In genomic region chr18:23540867-23541266, GRCh38 we compare ENCODE assay signal across 8 cellular contexts. TPM values are rescaled to one million over a fixed set of nuclear protein-coding genes. Genes with fewer than 3 reads are reported as not detected.
DNase-seq lines count a peak whose midpoint lies in the region; ATAC-seq, FAIRE-seq and TF ChIP-seq lines count a peak whose summit lies in the region.

No MANE protein-coding gene starts in this region.

- H3K9me3 ChIP-seq in liver (ENCODE audit: control insufficient read depth in 4 of 4, low read length in 3 of 4) (no peaks in the 10 kb centered on the region), HepG2 (ENCODE audit: low read length) (no peaks in the 10 kb centered on the region), MM.1S (replicated peaks; ENCODE audit: insufficient read depth, low read length) (no peaks in the 10 kb centered on the region), ovary (no peaks in the 10 kb centered on the region)
- no peaks in the 10 kb centered on the region for H3K9me3 ChIP-seq in effector memory CD4-positive, alpha-beta T cell (ENCODE audit: control insufficient read depth, low read length)

- H3K4me3 ChIP-seq in liver (ENCODE audit: low read depth in 1 of 3, low read length in 3 of 3) (no peak overlapping the region), HepG2 (replicated peaks in 1 of 3; ENCODE audit: insufficient read depth in 1 of 3, low read depth in 2 of 3, low read length in 3 of 3) (no peak overlapping the region), MM.1S (ENCODE audit: low read length) (no peak overlapping the region), ovary (no peak overlapping the region)
- H3K4me3 ChIP-seq in effector memory CD4-positive, alpha-beta T cell (ENCODE audit: insufficient read depth, low read depth, low read length, poor library complexity, severe bottlenecking): no peak overlapping the region

- 78% methylated on average over 5 of the region's 5 CpGs for WGBS in liver
- 92% methylated on average over 5 of the region's 5 CpGs for WGBS in HepG2 (ENCODE audit: low lambda C conversion rate)
- WGBS in ovary, 3 donors: 12 to 27% (median 16%) methylated on average over 5 of the region's 5 CpGs

- H3K79me2 ChIP-seq in HepG2 (ENCODE audit: insufficient read depth, low read length) (no peaks in the 10 kb centered on the region), MM.1S (ENCODE audit: low read length) (no peaks in the 10 kb centered on the region)

- no peak for FAIRE-seq in HepG2 (lab: Jason Lieb, UNC)

- no peak overlapping the region for H3K27ac ChIP-seq in liver (ENCODE audit: low read depth in 1 of 2, low read length in 2 of 2)
- no peak overlapping the region for H3K27ac ChIP-seq in HepG2 (ENCODE audit: extremely low read length, insufficient read depth, low read length)
- peak overlapping the region; percentile 42; the same call in 1 of the 2 replicates for H3K27ac ChIP-seq in MM.1S (ENCODE audit: low read length)
- H3K27ac ChIP-seq in effector memory CD4-positive, alpha-beta T cell (ENCODE audit: insufficient read depth, low read length, poor library complexity, severe bottlenecking): peak overlapping the region; percentile 9
- peak overlapping the region in 1 of 2 donors; percentile 40 for H3K27ac ChIP-seq in ovary

- no peak overlapping the region for H3K4me2 ChIP-seq in HepG2 (ENCODE audit: low read depth, low read length)
- H3K4me2 ChIP-seq in MM.1S (ENCODE audit: low read depth, low read length): peak overlapping the region; percentile 48; the same call in 1 of the 2 replicates

- TF ChIP-seq RAD21 in liver (IDR thresholded peaks at IDR 0.05): no peak
- no peak for TF ChIP-seq RAD21 in HepG2 (CRISPR knock-in tag; IDR thresholded peaks at IDR 0.05)

- intact Hi-C loops in HepG2 (cut with micrococcal nuclease; ENCODE audit: unreplicated experiment): no loop called here
- intact Hi-C loops in ovary (cut with DNase I): no loop called here

- no peaks in the 10 kb centered on the region for H3K9me2 ChIP-seq in MM.1S (replicated peaks; ENCODE audit: insufficient read depth, low read length)

- H4K20me1 ChIP-seq in HepG2 (ENCODE audit: insufficient read depth, low read length) (no peaks in the 10 kb centered on the region), MM.1S (ENCODE audit: insufficient read depth, low read length) (no peaks in the 10 kb centered on the region)

- H3K36me3 ChIP-seq in liver (ENCODE audit: control insufficient read depth in 4 of 4, insufficient read depth in 3 of 4, low read depth in 1 of 4, low read length in 3 of 4) (peaks cover 5 to 58% (median 38%) of the 10 kb centered on the region in 4 donors), HepG2 (replicated peaks in 1 of 2; ENCODE audit: control insufficient read depth in 1 of 2, insufficient read depth in 2 of 2, low read length in 2 of 2) (peaks cover 35 to 91% of the 10 kb centered on the region in 2 experiments), MM.1S (replicated peaks; ENCODE audit: insufficient read depth, low read length) (peaks cover 11% of the 10 kb centered on the region), ovary (no peaks in the 10 kb centered on the region)
- H3K36me3 ChIP-seq in effector memory CD4-positive, alpha-beta T cell (ENCODE audit: control insufficient read depth, insufficient read depth, low read length): peaks cover 65% of the 10 kb centered on the region

- POLR2A ChIA-PET in HepG2 (lab: Yijun Ruan, JAX): interaction anchor here (0.9 kb wide), 1 partner anchor 11 kb away, joined by 3 read pairs; no protein-coding TSS in a partner anchor

- H3K9ac ChIP-seq in liver (ENCODE audit: low read depth in 1 of 2, low read length in 2 of 2): no peak overlapping the region
- no peak overlapping the region for H3K9ac ChIP-seq in HepG2 (ENCODE audit: insufficient read depth, low read depth, low read length)
- no peak overlapping the region for H3K9ac ChIP-seq in MM.1S (ENCODE audit: low read length)

- no TSS peak for BruUV-seq in HepG2 (replicated peaks; lab: Mats Ljungman, UMichigan)

- no peak for TF ChIP-seq POLR2A in HepG2 (IDR thresholded peaks at IDR 0.05; ENCODE audit: insufficient read depth in 1 of 2, low read depth in 2 of 2, low read length in 2 of 2)
- TF ChIP-seq POLR2A in ovary (IDR thresholded peaks at IDR 0.05): no peak

- TF ChIP-seq EP300 in HepG2 (IDR thresholded peaks at IDR 0.05; ENCODE audit: low read depth in 2 of 2, low read length in 2 of 2): no peak
- TF ChIP-seq EP300 in HepG2 (CRISPR knock-in tag; IDR thresholded peaks at IDR 0.05; ENCODE audit: borderline replicate concordance): no peak
- TF ChIP-seq EP300 in ovary (IDR thresholded peaks at IDR 0.05): no peak

- H3K27me3 ChIP-seq in liver (ENCODE audit: control insufficient read depth in 4 of 4, insufficient read depth in 4 of 4, low read length in 3 of 4): no peaks in the 10 kb centered on the region
- no peaks in the 10 kb centered on the region for H3K27me3 ChIP-seq in HepG2 (ENCODE audit: control insufficient read depth in 1 of 2, insufficient read depth in 2 of 2, low read length in 2 of 2)
- no peaks in the 10 kb centered on the region for H3K27me3 ChIP-seq in MM.1S (replicated peaks; ENCODE audit: insufficient read depth, low read length)
- no peaks in the 10 kb centered on the region for H3K27me3 ChIP-seq in effector memory CD4-positive, alpha-beta T cell (replicated peaks; ENCODE audit: control insufficient read depth, insufficient read depth, low read length, poor library complexity, severe bottlenecking)
- H3K27me3 ChIP-seq in ovary: no peaks in the 10 kb centered on the region

- DNase-seq in HepG2 (ENCODE audit: low spot score) (no peak), MM.1S (peak; percentile 62), ovary (no peak), NCI-H526 (lab: John Stamatoyannopoulos, UW) (no peak), NCI-H187 (lab: John Stamatoyannopoulos, UW) (no peak)
- DNase-seq in effector memory CD4-positive, alpha-beta T cell: no peak
- no peak for DNase-seq in stimulated activated CD4-positive, alpha-beta T cell treated with anti-CD3 and anti-CD28 coated beads, Interleukin-4, amount 100 ng/mL, for 1 hour

- H3F3A ChIP-seq in MM.1S (ENCODE audit: insufficient read depth, low read length): peaks cover 29% of the 10 kb centered on the region

- no peak for ATAC-seq in HepG2

- CTCF ChIA-PET in HepG2 (lab: Yijun Ruan, JAX; ENCODE audit: low intra/inter-chr PET ratio, low total read pairs): no interaction called here

- in situ Hi-C loops in HepG2 (cut with HindIII; ENCODE audit: extremely low pct_ligation_motif_present, low pct_unique_long_range_greater_than_20kb): no loop called here

- peaks cover 3 to 27% (median 14%) of the 10 kb centered on the region in 4 donors for H3K4me1 ChIP-seq in liver (ENCODE audit: control insufficient read depth in 4 of 4, insufficient read depth in 4 of 4, low read length in 3 of 4)
- H3K4me1 ChIP-seq in HepG2 (ENCODE audit: insufficient read depth, low read length): peaks cover 28% of the 10 kb centered on the region
- peaks cover 37% of the 10 kb centered on the region for H3K4me1 ChIP-seq in MM.1S (ENCODE audit: low read length)
- H3K4me1 ChIP-seq in effector memory CD4-positive, alpha-beta T cell (ENCODE audit: control insufficient read depth, insufficient read depth, low read length, poor library complexity, severe bottlenecking): peaks cover 19% of the 10 kb centered on the region
- peaks cover 7% of the 10 kb centered on the region for H3K4me1 ChIP-seq in ovary (ENCODE audit: insufficient read depth)

- H2AFZ ChIP-seq in HepG2 (ENCODE audit: low read length) (no peak overlapping the region), MM.1S (ENCODE audit: low read length) (no peak overlapping the region)

- TF ChIP-seq CTCF in liver (IDR thresholded peaks at IDR 0.05; ENCODE audit: low read depth, low read length, missing input control) (no peak), HepG2 (CRISPR knock-in tag; IDR thresholded peaks at IDR 0.05) (no peak), MM.1S (IDR thresholded peaks at IDR 0.05; ENCODE audit: low read length) (no peak), ovary (IDR thresholded peaks at IDR 0.05) (no peak)

RNA-seq across cellular contexts. Expression of gene RMC1, which starts 37.6 kb away (rescaled TPM):
- total RNA-seq in liver: 10 to 100 TPM; 20.6 to 24.7 TPM
- 10 to 100 TPM; 15.6 to 21.0 TPM for polyA plus RNA-seq in liver
- 19.5 and 19.9 TPM in 2 replicates for total RNA-seq in HepG2 (2016; rRNA removed; fragmentation: Illumina TruSeq; extraction: Trizol)
- total RNA-seq in HepG2 (2016; cell fraction: cytosol; rRNA removed; fragmentation: Illumina TruSeq; extraction: Trizol; ENCODE audit: low read depth): 9.4 and 11.1 TPM in 2 replicates
- 17.0 and 23.9 TPM in 2 replicates for total RNA-seq in HepG2 (2016; cell fraction: insoluble cytoplasmic fraction; rRNA removed; fragmentation: Illumina TruSeq; extraction: Trizol)
- 12.8 and 14.0 TPM in 2 replicates for total RNA-seq in HepG2 (2016; cell fraction: membrane; rRNA removed; fragmentation: Illumina TruSeq; extraction: Trizol)
- total RNA-seq in HepG2 (2016; cell fraction: nucleus; rRNA removed; fragmentation: Illumina TruSeq; extraction: Trizol): 17.5 and 19.2 TPM in 2 replicates
- 8.2 and 9.4 TPM in 2 replicates for polyA plus RNA-seq in HepG2 (2011; rRNA removed)
- 5.9 and 8.7 TPM in 2 replicates for polyA plus RNA-seq in HepG2 (2011; cell fraction: cytosol; rRNA removed)
- polyA plus RNA-seq in HepG2 (2011; cell fraction: nucleus; rRNA removed): 21.6 and 24.9 TPM in 2 replicates
- polyA plus RNA-seq in HepG2 (2012): 11.0 TPM in 2 replicates
- polyA plus RNA-seq in HepG2 (2016; cell fraction: cytosol; fragmentation: Illumina TruSeq; extraction: Trizol; ENCODE audit: low read depth): 4.5 and 5.7 TPM in 2 replicates
- 16.4 and 20.9 TPM in 2 replicates for polyA plus RNA-seq in HepG2 (2016; cell fraction: insoluble cytoplasmic fraction; fragmentation: Illumina TruSeq; extraction: Trizol; ENCODE audit: low read depth)
- 7.0 and 8.7 TPM in 2 replicates for polyA plus RNA-seq in HepG2 (2016; cell fraction: membrane; fragmentation: Illumina TruSeq; extraction: Trizol; ENCODE audit: low read depth)
- 28.4 and 31.5 TPM in 2 replicates for polyA plus RNA-seq in HepG2 (2016; cell fraction: nucleus; fragmentation: Illumina TruSeq; extraction: Trizol; ENCODE audit: insufficient read depth, low read depth)
- 5.1 and 13.8 TPM in 2 replicates for polyA minus RNA-seq in HepG2 (2011; rRNA and poly(A)+ RNA removed; ENCODE audit: low replicate concordance)
- 5.4 and 7.3 TPM in 2 replicates for polyA minus RNA-seq in HepG2 (2011; cell fraction: cytosol; rRNA and poly(A)+ RNA removed)
- polyA minus RNA-seq in HepG2 (2011; cell fraction: nucleus; rRNA and poly(A)+ RNA removed): 12.6 and 17.2 TPM in 2 replicates
- total RNA-seq in ovary: 10 to 100 TPM; 15.0 to 29.2 (median 21.8) TPM
- polyA plus RNA-seq in ovary: 10 to 100 TPM; 22.9 to 29.5 TPM

RNA-seq across cellular contexts. Expression of gene NPC1, which starts 45.4 kb away (rescaled TPM):
- total RNA-seq in liver (10 to 100 TPM; 41.4 to 46.7 TPM), HepG2 (2016; rRNA removed; fragmentation: Illumina TruSeq; extraction: Trizol) (28.6 and 46.5 TPM in 2 replicates), ovary (10 to 100 TPM; 21.8 to 54.5 (median 29.8) TPM)
- polyA plus RNA-seq in liver (10 to 100 TPM in 1 of 2 donors, 1 to 10 TPM in 1; 9.5 to 13.2 TPM), HepG2 (2011; rRNA removed) (114 and 121 TPM in 2 replicates), ovary (100 to 1,000 TPM in 1 of 2 donors, 10 to 100 TPM in 1; 26.4 to 100 TPM)
- total RNA-seq in HepG2 (2016; cell fraction: cytosol; rRNA removed; fragmentation: Illumina TruSeq; extraction: Trizol; ENCODE audit: low read depth): 8.3 and 10.0 TPM in 2 replicates
- total RNA-seq in HepG2 (2016; cell fraction: insoluble cytoplasmic fraction; rRNA removed; fragmentation: Illumina TruSeq; extraction: Trizol): 22.8 and 44.6 TPM in 2 replicates
- 11.8 and 17.8 TPM in 2 replicates for total RNA-seq in HepG2 (2016; cell fraction: membrane; rRNA removed; fragmentation: Illumina TruSeq; extraction: Trizol)
- 80.8 and 107 TPM in 2 replicates for total RNA-seq in HepG2 (2016; cell fraction: nucleus; rRNA removed; fragmentation: Illumina TruSeq; extraction: Trizol)
- polyA plus RNA-seq in HepG2 (2011; cell fraction: cytosol; rRNA removed): 149 and 162 TPM in 2 replicates
- 224 and 235 TPM in 2 replicates for polyA plus RNA-seq in HepG2 (2011; cell fraction: nucleus; rRNA removed)
- 89.5 and 105 TPM in 2 replicates for polyA plus RNA-seq in HepG2 (2012)
- polyA plus RNA-seq in HepG2 (2016; cell fraction: cytosol; fragmentation: Illumina TruSeq; extraction: Trizol; ENCODE audit: low read depth): 2.8 and 3.1 TPM in 2 replicates
- polyA plus RNA-seq in HepG2 (2016; cell fraction: insoluble cytoplasmic fraction; fragmentation: Illumina TruSeq; extraction: Trizol; ENCODE audit: low read depth): 16.2 and 18.5 TPM in 2 replicates
- polyA plus RNA-seq in HepG2 (2016; cell fraction: membrane; fragmentation: Illumina TruSeq; extraction: Trizol; ENCODE audit: low read depth): 4.5 and 6.4 TPM in 2 replicates
- polyA plus RNA-seq in HepG2 (2016; cell fraction: nucleus; fragmentation: Illumina TruSeq; extraction: Trizol; ENCODE audit: insufficient read depth, low read depth): 80.1 and 82.3 TPM in 2 replicates
- polyA minus RNA-seq in HepG2 (2011; rRNA and poly(A)+ RNA removed; ENCODE audit: low replicate concordance): 256 and 622 TPM in 2 replicates
- 144 and 165 TPM in 2 replicates for polyA minus RNA-seq in HepG2 (2011; cell fraction: cytosol; rRNA and poly(A)+ RNA removed)
- polyA minus RNA-seq in HepG2 (2011; cell fraction: nucleus; rRNA and poly(A)+ RNA removed): 343 and 354 TPM in 2 replicates

Comparison
In these comparisons a context has a peak if more than half of its experiments do, and no peak if none do; other contexts are left out.
1. H3K27ac ChIP-seq: peak in MM.1S (single experiment) and effector memory CD4-positive, alpha-beta T cell (single experiment); none in liver (0 of 2) and HepG2 (single experiment).